In genomic region chr10:52688906-52689305, GRCh38 we compare ENCODE assay signal across 19 cellular contexts.
"Had no signal": no experiment of that assay in that cellular context is flagged by ENCODE, and none has a peak within 500 bp of the region (broad histone marks: within the 10 kb centered on the region; RNA-seq: fewer than 3 reads in every experiment).

No MANE protein-coding gene starts in this region.

- H3K27ac ChIP-seq: foreskin keratinocyte, hepatocyte, left lung, sigmoid colon, vagina had no signal

- H3K27me3 ChIP-seq: foreskin keratinocyte, hepatocyte, left lung, sigmoid colon, vagina had no signal

- H3K4me3 ChIP-seq: hepatocyte, left lung, lung, sigmoid colon, vagina had no signal

- H3K9me3 ChIP-seq: sigmoid colon, vagina had no signal

- H3K4me1 ChIP-seq: left lung, sigmoid colon, vagina had no signal

- H3K36me3 ChIP-seq: left lung, sigmoid colon, vagina had no signal

- H3K36me3 Mint-ChIP-seq: activated naive CD8-positive, alpha-beta T cell treated with anti-CD3 and anti-CD28 coated beads for 36 hours; natural killer cell; WTC11 had no signal

- ATAC-seq: foreskin keratinocyte; left lung; natural killer cell; stimulated activated naive B cell treated with anti-CD40 and anti-IgM and Interleukin-4, amounts not matched to agents 10 μg/mL and 1 μg/mL and 100 μg/mL, for 72 hours; WTC11 had no signal

- H3K4me1 Mint-ChIP-seq: activated naive CD8-positive, alpha-beta T cell treated with anti-CD3 and anti-CD28 coated beads for 36 hours; natural killer cell; stimulated activated naive B cell treated with anti-CD40 and anti-IgM and Interleukin-4, amounts not matched to agents 10 μg/mL and 1 μg/mL and 100 μg/mL, for 72 hours had no signal

- H3K4me3 Mint-ChIP-seq: activated naive CD8-positive, alpha-beta T cell treated with anti-CD3 and anti-CD28 coated beads for 36 hours; immature natural killer cell; natural killer cell; stimulated activated naive B cell treated with anti-CD40 and anti-IgM and Interleukin-4, amounts not matched to agents 10 μg/mL and 1 μg/mL and 100 μg/mL, for 72 hours; WTC11 had no signal

- H3K27me3 Mint-ChIP-seq: activated naive CD8-positive, alpha-beta T cell treated with anti-CD3 and anti-CD28 coated beads for 36 hours; stimulated activated naive B cell treated with anti-CD40 and anti-IgM and Interleukin-4, amounts not matched to agents 10 μg/mL and 1 μg/mL and 100 μg/mL, for 72 hours had no signal

- DNase-seq: activated CD4-positive, alpha-beta T cell treated with anti-CD3 and anti-CD28 coated beads, Interleukin-2, amount 50 U/mL, for 48 hours; activated CD8-positive, alpha-beta memory T cell treated with anti-CD3 and anti-CD28 coated beads, Interleukin-2, amount 50 U/mL, for 48 hours; activated naive CD4-positive, alpha-beta T cell treated with Interleukin-2 at 50 U/mL for 16 hours; activated naive CD8-positive, alpha-beta T cell treated with anti-CD3 and anti-CD28 coated beads for 36 hours; activated T-cell treated with anti-CD3 and anti-CD28 coated beads, Interleukin-2, amount 50 U/mL, for 48 hours; erythroblast; immature natural killer cell; left lung; natural killer cell; sigmoid colon; stimulated activated CD4-positive, alpha-beta T cell treated with anti-CD3 and anti-CD28 coated beads, Interleukin-2, amount 100 ng/mL, for 48 hours; stimulated activated CD8-positive, alpha-beta memory T cell treated with anti-CD3 and anti-CD28 coated beads, Interleukin-4, amount 100 ng/mL, for 48 hours; stimulated activated naive B cell treated with anti-CD40 and anti-IgM and Interleukin-4, amounts not matched to agents 10 μg/mL and 1 μg/mL and 100 μg/mL, for 72 hours; trophoblast cell had no signal

- H3K27ac Mint-ChIP-seq: activated naive CD8-positive, alpha-beta T cell treated with anti-CD3 and anti-CD28 coated beads for 36 hours; immature natural killer cell; natural killer cell; stimulated activated naive B cell treated with anti-CD40 and anti-IgM and Interleukin-4, amounts not matched to agents 10 μg/mL and 1 μg/mL and 100 μg/mL, for 72 hours; WTC11 had no signal
